ENCODE assay signal across 20 cellular contexts in genomic region chr12:77630341-77630740, GRCh38.
DNase-seq lines count a peak whose midpoint lies in the region; FAIRE-seq and TF ChIP-seq lines count a peak whose summit lies in the region.
"Had no signal": no experiment of that assay in that cellular context is flagged by ENCODE, and none has a peak within 500 bp of the region (broad histone marks: within the 10 kb centered on the region; RNA-seq: fewer than 3 reads in every experiment).

No MANE protein-coding gene starts in this region.

- H3K9me1 ChIP-seq in keratinocyte (ENCODE audit: control insufficient read depth, extremely low read depth, insufficient read depth, low read length): no peaks in the 10 kb centered on the region

- no peak overlapping the region for H3K9ac ChIP-seq in keratinocyte (ENCODE audit: control insufficient read depth, extremely low read depth, insufficient read depth, low read length)
- H3K9ac ChIP-seq: GM23248 had no signal

- H3K4me3 ChIP-seq in keratinocyte (ENCODE audit: control insufficient read depth in 2 of 3, extremely low read depth in 1 of 3, insufficient read depth in 2 of 3, low read depth in 1 of 3, low read length in 3 of 3): no peak overlapping the region
- H3K4me3 ChIP-seq in vagina: no peak overlapping the region
- H3K4me3 ChIP-seq: GM23248 had no signal

- FAIRE-seq in keratinocyte (lab: Jason Lieb, UNC): no peak
- FAIRE-seq: D721Med, G401.6, GM12891, H54 had no signal

- DNase-seq in NCI-H2171 treated with DMSO at 0.1 percent for 48 hours (lab: John Stamatoyannopoulos, UW) (peak; percentile 15), NCI-H2171 (lab: John Stamatoyannopoulos, UW) (no peak), keratinocyte (ENCODE audit: low read depth, low spot score) (no peak), type B pancreatic cell (ENCODE audit: extremely low spot score, unreplicated experiment) (no peak), vagina (ENCODE audit: extremely low spot score in 2 of 2) (no peak), islet precursor cell (no peak), NCI-H1436 treated with DMSO at 0.1 percent for 48 hours (lab: John Stamatoyannopoulos, UW) (no peak)
- DNase-seq: CD8-positive, alpha-beta T cell; COR-L47; DMS153; DMS79 treated with DMSO at 0.1 percent for 48 hours; EL; GM23248 had no signal

- peaks cover 22% of the 10 kb centered on the region for H3K4me1 Mint-ChIP-seq in brain
- peaks cover 6% of the 10 kb centered on the region for H3K4me1 Mint-ChIP-seq in type B pancreatic cell (ENCODE audit: unreplicated experiment)
- H3K4me1 Mint-ChIP-seq: CD14-positive monocyte had no signal

- H3K27me3 ChIP-seq in keratinocyte (ENCODE audit: control insufficient read depth, extremely low read depth, insufficient read depth, low read length) (no peaks in the 10 kb centered on the region), vagina (no peaks in the 10 kb centered on the region)

- H4K20me1 ChIP-seq in keratinocyte (ENCODE audit: control insufficient read depth, extremely low read depth, insufficient read depth, low read length): no peaks in the 10 kb centered on the region

- peak overlapping the region; percentile 43 for H2AFZ ChIP-seq in keratinocyte (ENCODE audit: control insufficient read depth, low read length)
- H2AFZ ChIP-seq: GM23248 had no signal

- H3K4me3 Mint-ChIP-seq in brain: peak overlapping the region in 3 of 5 experiments; percentile 15 to 64 (median 26)
- H3K4me3 Mint-ChIP-seq in type B pancreatic cell: no peak overlapping the region
- H3K4me3 Mint-ChIP-seq: CD14-positive monocyte; CD8-positive, alpha-beta T cell had no signal

- H3K27ac Mint-ChIP-seq in brain (peak overlapping the region; percentile 5 to 92 (median 63)), type B pancreatic cell (peak overlapping the region; percentile 64)
- H3K27ac Mint-ChIP-seq: CD14-positive monocyte; CD8-positive, alpha-beta T cell had no signal

- H3K27ac ChIP-seq in keratinocyte (ENCODE audit: control insufficient read depth, insufficient read depth, low read length) (no peak overlapping the region), vagina (no peak overlapping the region)
- H3K27ac ChIP-seq: 22Rv1, GM23248 had no signal

- TF ChIP-seq CTCF in brain (conservative IDR thresholded peaks at IDR 0.05) (no peak), keratinocyte (optimal IDR thresholded peaks at IDR 0.05 in 1 of 3, IDR thresholded peaks at IDR 0.05 in 1 of 3, conservative IDR thresholded peaks at IDR 0.05 in 1 of 3; ENCODE audit: extremely low read depth in 1 of 3, insufficient read depth in 2 of 3, low read length in 3 of 3) (no peak), type B pancreatic cell (conservative IDR thresholded peaks at IDR 0.05) (no peak), vagina (IDR thresholded peaks at IDR 0.05) (no peak)

- peaks cover 13% of the 10 kb centered on the region for H3K4me1 ChIP-seq in keratinocyte (ENCODE audit: control insufficient read depth, extremely low read depth, insufficient read depth, low read length)
- H3K4me1 ChIP-seq in vagina: no peaks in the 10 kb centered on the region

- H3K79me2 ChIP-seq in keratinocyte (ENCODE audit: control insufficient read depth, insufficient read depth, low read length): no peaks in the 10 kb centered on the region

- H3K27me3 Mint-ChIP-seq in brain (no peaks in the 10 kb centered on the region), type B pancreatic cell (no peaks in the 10 kb centered on the region)

- H3K36me3 ChIP-seq in keratinocyte (ENCODE audit: control insufficient read depth in 2 of 2, extremely low read depth in 1 of 2, insufficient read depth in 2 of 2, low read length in 2 of 2) (no peaks in the 10 kb centered on the region), vagina (no peaks in the 10 kb centered on the region)

- peak overlapping the region; percentile 59 for H3K4me2 ChIP-seq in keratinocyte (ENCODE audit: control insufficient read depth, extremely low read depth, insufficient read depth, low read depth, low read length)

- H3K36me3 Mint-ChIP-seq in brain (peaks cover 24% of the 10 kb centered on the region), type B pancreatic cell (no peaks in the 10 kb centered on the region)
- H3K36me3 Mint-ChIP-seq: CD14-positive monocyte; CD8-positive, alpha-beta T cell had no signal

- dilution Hi-C loops in keratinocyte (cut with MboI; ENCODE audit: extremely low pct_ligation_motif_present, low sequenced_read_pairs): no loop called here

- intact Hi-C loops in vagina (cut with DNase I): no loop called here

- no peak for TF ChIP-seq POLR2A in vagina (IDR thresholded peaks at IDR 0.05)

- H3K9me3 Mint-ChIP-seq in brain: peaks cover 10 to 28% (median 23%) of the 10 kb centered on the region in 5 experiments
- peaks cover 8% of the 10 kb centered on the region for H3K9me3 Mint-ChIP-seq in type B pancreatic cell

- H3K9me3 ChIP-seq in keratinocyte (ENCODE audit: control insufficient read depth, low read depth, low read length) (no peaks in the 10 kb centered on the region), vagina (no peaks in the 10 kb centered on the region)
